ENCODE assay signal across 9 cellular contexts in the genomic region with DNA sequence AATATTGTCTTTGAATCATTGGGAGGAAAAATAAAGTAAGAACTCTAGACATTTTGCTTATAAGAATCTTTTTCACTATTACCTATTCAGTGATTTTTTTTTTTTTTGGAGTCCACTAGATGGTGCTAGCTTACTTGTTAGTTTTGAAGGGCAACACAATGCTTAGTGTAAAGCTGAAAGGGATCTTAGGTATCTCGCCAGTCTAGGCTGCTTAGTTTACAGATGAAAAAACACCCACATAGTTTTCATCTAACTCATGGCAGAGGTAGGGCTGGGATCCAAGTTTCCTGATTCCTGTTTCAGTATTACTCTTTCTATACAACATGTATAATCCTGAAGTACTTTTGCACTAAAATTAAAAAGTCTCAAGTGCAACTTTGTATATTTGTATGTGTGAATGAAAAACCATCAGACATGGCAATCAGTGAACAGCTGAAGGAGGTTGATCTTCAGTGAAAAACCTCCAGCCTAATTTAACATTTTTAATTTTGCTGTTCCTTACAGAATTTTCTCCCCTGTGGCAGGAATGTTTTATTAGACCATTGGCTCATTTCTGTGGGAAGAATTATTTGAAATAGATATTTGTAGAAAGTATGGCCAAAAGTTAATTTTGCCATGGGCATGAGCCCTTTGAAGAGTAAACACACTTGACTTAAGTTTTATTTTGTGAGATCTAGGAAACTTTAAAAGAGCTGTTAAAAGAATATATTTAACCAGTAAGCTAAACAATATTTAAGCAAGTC. TPM values are rescaled to one million over a fixed set of nuclear protein-coding genes. Genes with fewer than 3 reads are reported as not detected.
DNase-seq lines count a peak whose midpoint lies in the region; ATAC-seq and TF ChIP-seq lines count a peak whose summit lies in the region.
"Had no signal": no experiment of that assay in that cellular context is flagged by ENCODE, and none has a peak within 500 bp of the region (broad histone marks: within the 10 kb centered on the region; RNA-seq: fewer than 3 reads in every experiment).

No MANE protein-coding gene starts in this region.

- in situ Hi-C loops in astrocyte of the cerebellum (cut with HindIII; ENCODE audit: low sequenced_read_pairs) = no loop called here

- H3K27me3 ChIP-seq in left lung = no peaks in the 10 kb centered on the region

- peak; percentile 54 for TF ChIP-seq CTCF in AG09309 (IDR thresholded peaks at IDR 0.05; ENCODE audit: control insufficient read depth, insufficient read depth, low read depth, low read length, missing control alignments)
- TF ChIP-seq CTCF in astrocyte of the cerebellum (IDR thresholded peaks at IDR 0.05; ENCODE audit: low read depth, low read length, missing control alignments) = peak; percentile 33
- TF ChIP-seq CTCF in left lung (IDR thresholded peaks at IDR 0.05) = peak in 1 of 2 donors; percentile 15

- H3K27ac ChIP-seq in left lung = no peak overlapping the region

- no peaks in the 10 kb centered on the region for H3K36me3 ChIP-seq in left lung
- H3K36me3 ChIP-seq: HAP-1 had no signal

- DNase-seq in AG09309 (ENCODE audit: low read depth) (peak; percentile 69), NCI-H226 (peak; percentile 93), astrocyte of the cerebellum (ENCODE audit: low read depth) (peak; percentile 93), left lung (no peak), mucosa of gallbladder (ENCODE audit: low spot score) (no peak)
- no peak for DNase-seq in stimulated activated CD4-positive, alpha-beta T cell treated with anti-CD3 and anti-CD28 coated beads, Interleukin-12 subunit alpha, Interleukin-12 subunit beta, amount 100 ng/mL, for 4 hours

- intact Hi-C loops in left lung (cut with DNase I) = loop anchor here in 1 of 2 donors (10.0 kb wide), 1 partner anchor 368 kb away; no protein-coding TSS in a partner anchor

- H3K4me1 ChIP-seq in left lung = no peaks in the 10 kb centered on the region
- H3K4me1 ChIP-seq: HAP-1 had no signal

- H3K9me3 ChIP-seq in left lung = no peaks in the 10 kb centered on the region
- H3K9me3 ChIP-seq: HAP-1 had no signal

- H3K4me3 ChIP-seq in AG09309 (ENCODE audit: control insufficient read depth, low read depth, low read length) = no peak overlapping the region
- H3K4me3 ChIP-seq in astrocyte of the cerebellum (ENCODE audit: low read depth, low read length) = no peak overlapping the region
- no peak overlapping the region for H3K4me3 ChIP-seq in left lung
- H3K4me3 ChIP-seq: HAP-1 had no signal

- peak; percentile 82 for ATAC-seq in GM18867 (IDR thresholded peaks at IDR 0.05; ENCODE audit: unreplicated experiment)
- peak; percentile 84 for ATAC-seq in HG03354 (IDR thresholded peaks at IDR 0.05; ENCODE audit: poor library complexity, severe bottlenecking, unreplicated experiment)
- ATAC-seq in left lung = peak; percentile 98

RNA-seq across cellular contexts. Expression of a gene that starts 40.7 kb away (rescaled TPM):
- total RNA-seq in left lung (1 to 10 TPM; 1.6 to 4.6 TPM), mucosa of gallbladder (2.0 TPM)

RNA-seq across cellular contexts. Expression of a gene that starts 40.8 kb away (rescaled TPM):
- total RNA-seq in left lung = 1 to 10 TPM in 1 of 2 donors, not detected in 1; 5.4 TPM
- total RNA-seq in mucosa of gallbladder = not detected

Comparison
In these comparisons a context has a peak if more than half of its experiments do, and no peak if none do; other contexts are left out.
1. DNase-seq: peak in AG09309 (single experiment), NCI-H226 (single experiment) and astrocyte of the cerebellum (single experiment); none in left lung (0 of 2), stimulated activated CD4-positive, alpha-beta T cell treated with anti-CD3 and anti-CD28 coated beads, Interleukin-12 subunit alpha, Interleukin-12 subunit beta, amount 100 ng/mL, for 4 hours (single experiment) and mucosa of gallbladder (single experiment).
2. Peak in every context shown above with its lines, with median percentiles within 50 percentile points of each other: ATAC-seq.